1 cellular context compared by ENCODE assay signal in the genomic region with DNA sequence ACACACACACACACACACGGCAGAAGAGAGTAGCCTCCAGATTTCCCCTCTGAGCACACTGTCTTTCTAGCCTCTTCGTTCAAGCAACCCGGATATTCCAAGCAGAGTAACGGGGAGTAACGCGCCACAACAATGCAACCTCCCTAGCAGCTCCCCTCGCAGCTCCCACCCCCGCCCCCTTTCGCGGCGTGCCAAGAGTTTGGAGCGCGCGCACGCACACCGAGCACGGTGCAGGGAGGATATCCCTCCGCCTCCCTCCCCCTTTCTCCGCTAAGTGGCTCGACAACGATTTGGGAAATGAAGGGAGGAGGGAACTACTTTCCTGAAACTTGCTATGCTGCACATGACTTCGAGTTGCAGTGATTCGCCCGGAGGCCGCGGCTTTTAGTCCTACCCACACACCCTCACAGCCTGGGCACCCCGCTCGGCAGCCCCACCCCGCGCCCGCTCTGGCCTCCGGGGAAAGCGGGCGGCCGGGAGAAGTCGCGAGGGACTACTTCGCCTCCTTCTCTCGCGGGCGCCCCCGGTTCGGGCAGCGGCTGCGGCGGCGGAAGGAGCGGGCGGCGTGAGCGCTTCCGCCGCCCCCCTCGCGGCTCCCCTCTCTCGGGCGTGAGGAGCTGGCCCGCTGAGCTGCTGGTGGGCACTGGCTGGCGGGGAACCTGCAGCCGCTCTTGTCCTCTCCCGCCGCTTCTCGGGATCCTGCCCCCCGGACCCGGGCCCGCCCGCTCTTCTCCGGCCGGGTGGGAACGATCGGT.
TF ChIP-seq lines count a peak whose summit lies in the region.

No MANE protein-coding gene starts in this region.

TF ChIP-seq in HepG2, 621 proteins besides CTCF, POLR2A, EP300 and RAD21 (continued from another document and continues in another):
- TF ChIP-seq THAP9 (CRISPR knock-in tag; IDR thresholded peaks at IDR 0.05; ENCODE audit: borderline replicate concordance) (no peak), ZNF75D (CRISPR knock-in tag; IDR thresholded peaks at IDR 0.05; ENCODE audit: borderline replicate concordance) (no peak), ZMYM2 (CRISPR knock-in tag; IDR thresholded peaks at IDR 0.05) (no peak), ZNF790 (CRISPR knock-in tag; IDR thresholded peaks at IDR 0.05; ENCODE audit: borderline replicate concordance) (peak; percentile 51; the same call in 1 of the 2 replicates), ZNF788 (CRISPR knock-in tag; IDR thresholded peaks at IDR 0.05; ENCODE audit: borderline replicate concordance) (peak; percentile 49; the same call in 1 of the 2 replicates), MAX (IDR thresholded peaks at IDR 0.05) (peak; percentile 94), RAD51 (IDR thresholded peaks at IDR 0.05; ENCODE audit: borderline replicate concordance) (no peak), RORA (CRISPR knock-in tag; IDR thresholded peaks at IDR 0.05) (no peak), USF2 (IDR thresholded peaks at IDR 0.05; ENCODE audit: low read depth, low read length) (no peak; the same call in 1 of the 2 replicates), USF2 (CRISPR knock-in tag; IDR thresholded peaks at IDR 0.05; ENCODE audit: borderline replicate concordance) (no peak), ZBED4 (CRISPR knock-in tag; IDR thresholded peaks at IDR 0.05; ENCODE audit: borderline replicate concordance) (no peak; the same call in 1 of the 2 replicates), CENPT (CRISPR knock-in tag; IDR thresholded peaks at IDR 0.05; ENCODE audit: low read depth) (no peak), ZNF543 (CRISPR knock-in tag; IDR thresholded peaks at IDR 0.05) (0 out of 2 replicates have a peak, but pooled peaks have one; percentile 34), CAMTA2 (CRISPR knock-in tag; IDR thresholded peaks at IDR 0.05; ENCODE audit: borderline replicate concordance) (no peak), ZBTB8A (CRISPR knock-in tag; IDR thresholded peaks at IDR 0.05; ENCODE audit: borderline replicate concordance, low read depth) (no peak), RBM39 (IDR thresholded peaks at IDR 0.05; ENCODE audit: low read depth, low read length, poor library complexity, severe bottlenecking) (no peak), ZNF382 (CRISPR knock-in tag; IDR thresholded peaks at IDR 0.05; ENCODE audit: borderline replicate concordance) (no peak), UBTF (CRISPR knock-in tag; IDR thresholded peaks at IDR 0.05) (peak; percentile 85), SPEN (CRISPR knock-in tag; IDR thresholded peaks at IDR 0.05; ENCODE audit: low read depth) (peak; percentile 52; the same call in 1 of the 2 replicates), SRF (IDR thresholded peaks at IDR 0.05; ENCODE audit: low read depth, low read length) (0 out of 2 replicates have a peak, but pooled peaks have one; percentile 8), POLR2AphosphoS2 (IDR thresholded peaks at IDR 0.05; ENCODE audit: low read depth, low read length) (no peak), SRSF4 (IDR thresholded peaks at IDR 0.05; ENCODE audit: low read depth, low read length, poor library complexity, severe bottlenecking) (no peak), AGO2 (optimal IDR thresholded peaks at IDR 0.05; ENCODE audit: low read depth, low read length) (no peak)
- TF ChIP-seq, protein P1, sequence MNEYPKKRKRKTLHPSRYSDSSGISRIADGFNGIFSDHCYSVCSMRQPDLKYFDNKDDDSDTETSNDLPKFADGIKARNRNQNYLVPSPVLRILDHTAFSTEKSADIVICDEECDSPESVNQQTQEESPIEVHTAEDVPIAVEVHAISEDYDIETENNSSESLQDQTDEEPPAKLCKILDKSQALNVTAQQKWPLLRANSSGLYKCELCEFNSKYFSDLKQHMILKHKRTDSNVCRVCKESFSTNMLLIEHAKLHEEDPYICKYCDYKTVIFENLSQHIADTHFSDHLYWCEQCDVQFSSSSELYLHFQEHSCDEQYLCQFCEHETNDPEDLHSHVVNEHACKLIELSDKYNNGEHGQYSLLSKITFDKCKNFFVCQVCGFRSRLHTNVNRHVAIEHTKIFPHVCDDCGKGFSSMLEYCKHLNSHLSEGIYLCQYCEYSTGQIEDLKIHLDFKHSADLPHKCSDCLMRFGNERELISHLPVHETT (CRISPR knock-in tag; conservative IDR thresholded peaks at IDR 0.05), result no peak
- TF ChIP-seq, protein P2, sequence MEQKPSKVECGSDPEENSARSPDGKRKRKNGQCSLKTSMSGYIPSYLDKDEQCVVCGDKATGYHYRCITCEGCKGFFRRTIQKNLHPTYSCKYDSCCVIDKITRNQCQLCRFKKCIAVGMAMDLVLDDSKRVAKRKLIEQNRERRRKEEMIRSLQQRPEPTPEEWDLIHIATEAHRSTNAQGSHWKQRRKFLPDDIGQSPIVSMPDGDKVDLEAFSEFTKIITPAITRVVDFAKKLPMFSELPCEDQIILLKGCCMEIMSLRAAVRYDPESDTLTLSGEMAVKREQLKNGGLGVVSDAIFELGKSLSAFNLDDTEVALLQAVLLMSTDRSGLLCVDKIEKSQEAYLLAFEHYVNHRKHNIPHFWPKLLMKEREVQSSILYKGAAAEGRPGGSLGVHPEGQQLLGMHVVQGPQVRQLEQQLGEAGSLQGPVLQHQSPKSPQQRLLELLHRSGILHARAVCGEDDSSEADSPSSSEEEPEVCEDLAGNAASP (CRISPR knock-in tag; IDR thresholded peaks at IDR 0.05; ENCODE audit: borderline replicate concordance), result no peak
- TF ChIP-seq, protein P3, sequence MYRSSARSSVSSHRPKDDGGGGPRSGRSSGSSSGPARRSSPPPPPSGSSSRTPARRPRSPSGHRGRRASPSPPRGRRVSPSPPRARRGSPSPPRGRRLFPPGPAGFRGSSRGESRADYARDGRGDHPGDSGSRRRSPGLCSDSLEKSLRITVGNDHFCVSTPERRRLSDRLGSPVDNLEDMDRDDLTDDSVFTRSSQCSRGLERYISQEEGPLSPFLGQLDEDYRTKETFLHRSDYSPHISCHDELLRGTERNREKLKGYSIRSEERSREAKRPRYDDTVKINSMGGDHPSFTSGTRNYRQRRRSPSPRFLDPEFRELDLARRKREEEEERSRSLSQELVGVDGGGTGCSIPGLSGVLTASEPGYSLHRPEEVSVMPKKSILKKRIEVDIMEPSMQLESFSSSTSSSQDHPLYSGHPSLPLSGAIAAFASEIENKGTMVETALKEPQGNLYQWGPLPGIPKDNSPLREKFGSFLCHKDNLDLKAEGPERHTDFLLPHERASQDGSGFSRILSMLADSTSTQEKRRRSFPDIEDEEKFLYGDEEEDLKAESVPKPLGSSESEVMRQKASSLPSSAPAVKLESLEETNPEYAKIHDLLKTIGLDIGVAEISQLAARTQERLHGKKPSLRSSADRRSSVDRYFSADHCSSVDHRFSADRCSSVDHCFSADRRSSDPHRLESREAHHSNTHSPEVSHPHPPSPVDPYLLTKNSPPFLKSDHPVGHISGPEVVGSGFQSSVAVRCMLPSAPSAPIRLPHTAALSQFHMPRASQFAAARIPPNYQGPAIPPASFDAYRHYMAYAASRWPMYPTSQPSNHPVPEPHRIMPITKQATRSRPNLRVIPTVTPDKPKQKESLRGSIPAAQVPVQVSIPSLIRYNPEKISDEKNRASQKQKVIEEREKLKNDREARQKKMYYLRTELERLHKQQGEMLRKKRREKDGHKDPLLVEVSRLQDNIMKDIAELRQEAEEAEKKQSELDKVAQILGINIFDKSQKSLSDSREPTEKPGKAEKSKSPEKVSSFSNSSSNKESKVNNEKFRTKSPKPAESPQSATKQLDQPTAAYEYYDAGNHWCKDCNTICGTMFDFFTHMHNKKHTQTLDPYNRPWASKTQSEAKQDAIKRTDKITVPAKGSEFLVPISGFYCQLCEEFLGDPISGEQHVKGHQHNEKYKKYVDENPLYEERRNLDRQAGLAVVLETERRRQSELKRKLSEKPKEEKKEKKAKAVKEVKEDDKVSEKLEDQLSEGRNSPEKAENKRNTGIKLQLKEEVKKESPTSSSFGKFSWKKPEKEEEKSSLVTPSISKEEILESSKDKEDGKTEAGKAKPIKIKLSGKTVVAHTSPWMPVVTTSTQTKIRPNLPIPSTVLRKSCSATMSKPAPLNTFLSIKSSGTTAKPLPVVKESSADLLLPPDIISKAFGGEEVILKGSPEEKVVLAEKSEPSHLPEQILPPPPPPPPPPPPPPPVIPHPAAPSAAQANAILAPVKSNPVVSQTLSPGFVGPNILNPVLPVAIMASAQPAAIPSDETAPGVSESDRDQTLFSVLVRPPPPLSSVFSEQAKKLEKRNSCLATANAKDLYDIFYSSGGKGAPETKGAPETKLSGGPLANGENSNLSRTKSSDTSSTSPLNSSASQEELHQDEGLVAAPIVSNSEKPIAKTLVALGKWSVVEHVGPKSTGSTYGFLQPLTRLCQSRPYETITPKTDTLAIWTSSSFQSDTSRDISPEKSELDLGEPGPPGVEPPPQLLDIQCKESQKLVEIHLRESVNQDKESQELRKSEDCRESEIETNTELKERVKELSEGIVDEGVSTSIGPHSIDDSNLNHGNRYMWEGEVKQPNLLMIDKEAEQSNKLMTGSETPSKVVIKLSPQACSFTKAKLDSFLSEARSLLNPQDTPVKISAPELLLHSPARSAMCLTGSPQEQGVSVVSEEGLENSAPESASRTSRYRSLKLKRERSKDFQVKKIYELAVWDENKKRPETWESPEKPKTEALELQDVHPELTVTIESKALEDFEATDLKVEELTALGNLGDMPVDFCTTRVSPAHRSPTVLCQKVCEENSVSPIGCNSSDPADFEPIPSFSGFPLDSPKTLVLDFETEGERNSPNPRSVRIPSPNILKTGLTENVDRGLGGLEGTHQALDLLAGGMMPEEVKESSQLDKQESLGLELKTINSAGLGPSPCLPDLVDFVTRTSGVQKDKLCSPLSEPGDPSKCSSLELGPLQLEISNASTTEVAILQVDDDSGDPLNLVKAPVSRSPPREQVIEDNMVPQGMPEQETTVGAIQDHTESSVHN (CRISPR knock-in tag; IDR thresholded peaks at IDR 0.05), result no peak
